Comparison of ENCODE assay signal across 11 cellular contexts in genomic region chr2:7096726-7097352, GRCh38.
DNase-seq lines count a peak whose midpoint lies in the region; ATAC-seq and TF ChIP-seq lines count a peak whose summit lies in the region.
"Had no signal": no experiment of that assay in that cellular context is flagged by ENCODE, and none has a peak within 500 bp of the region (broad histone marks: within the 10 kb centered on the region; RNA-seq: fewer than 3 reads in every experiment).

No MANE protein-coding gene starts in this region.

- no peak overlapping the region for H4K91ac ChIP-seq in neuronal stem cell (ENCODE audit: low read depth, low read length, poor library complexity)

- H3K9me3 ChIP-seq in HCT116 (ENCODE audit: control insufficient read depth in 1 of 2, insufficient read depth in 1 of 2, low read depth in 1 of 2, low read length in 2 of 2) (no peaks in the 10 kb centered on the region), T-helper 17 cell (ENCODE audit: control insufficient read depth, low read length, poor library complexity, severe bottlenecking) (no peaks in the 10 kb centered on the region), neuronal stem cell (replicated peaks in 1 of 2; ENCODE audit: control insufficient read depth in 2 of 2, insufficient read depth in 1 of 2, low read depth in 1 of 2, low read length in 2 of 2) (no peaks in the 10 kb centered on the region)
- H3K9me3 ChIP-seq: ovary, tibial nerve had no signal

- TF ChIP-seq RAD21 in HCT116 (IDR thresholded peaks at IDR 0.05; ENCODE audit: low read depth), result no peak

- no peak overlapping the region for H4K8ac ChIP-seq in neuronal stem cell (ENCODE audit: low read depth, low read length)

- no peak overlapping the region for H3K4me3 ChIP-seq in HCT116 (replicated peaks in 1 of 2; ENCODE audit: low read depth in 1 of 2, low read length in 2 of 2)
- H3K4me3 ChIP-seq in neuronal stem cell (ENCODE audit: low read length in 2 of 2), result no peak overlapping the region
- no peak overlapping the region for H3K4me3 ChIP-seq in lower leg skin (ENCODE audit: low read depth, poor library complexity, severe bottlenecking)
- H3K4me3 ChIP-seq: ovary had no signal

- peak overlapping the region; percentile 60 for H2AK5ac ChIP-seq in neuronal stem cell (ENCODE audit: low read depth, low read length)

- BruUV-seq in HCT116 (replicated peaks; lab: Mats Ljungman, UMichigan), result no TSS peak

- H2BK120ac ChIP-seq in neuronal stem cell (ENCODE audit: low read depth, low read length), result no peak overlapping the region

- no peaks in the 10 kb centered on the region for H3K79me2 ChIP-seq in HCT116 (ENCODE audit: insufficient read depth, low read length)

- H3K23ac ChIP-seq in neuronal stem cell (ENCODE audit: low read depth, low read length, poor library complexity), result peak overlapping the region; percentile 44

- no peak overlapping the region for H3K27ac ChIP-seq in HCT116 (ENCODE audit: low read depth, low read length)
- H3K27ac ChIP-seq in neuronal stem cell (replicated peaks; ENCODE audit: low read length), result no peak overlapping the region
- H3K27ac ChIP-seq: ovary, tibial nerve had no signal

- H2BK12ac ChIP-seq in neuronal stem cell (ENCODE audit: low read length), result no peak overlapping the region

- CTCF ChIA-PET in HCT116 (lab: Charles Lee), result interaction anchor here (0.8 to 1.2 kb wide), 3 partner anchors 15 to 1588 kb away, joined by 3 read pairs; no protein-coding TSS in a partner anchor

- no CpG with 5 or more reads among the region's 20 CpGs for WGBS in neuronal stem cell (ENCODE audit: extremely low coverage in 2 of 2, insufficient read length in 2 of 2, insufficient replicate concordance in 1 of 2), 2 donors
- 76 to 79% methylated on average over 20 of the region's 20 CpGs for WGBS in lower leg skin, 2 donors

- no peaks in the 10 kb centered on the region for H3K27me3 ChIP-seq in HCT116 (ENCODE audit: insufficient read depth, low read length)
- H3K27me3 ChIP-seq in neuronal stem cell (ENCODE audit: control insufficient read depth in 3 of 3, insufficient read depth in 3 of 3, low read depth in 1 of 3, low read length in 3 of 3), result no peaks in the 10 kb centered on the region
- H3K27me3 ChIP-seq: ovary, tibial nerve had no signal

- H2AFZ ChIP-seq in HCT116 (ENCODE audit: low read depth, low read length, poor library complexity, severe bottlenecking), result peak overlapping the region; percentile 61
- H2AFZ ChIP-seq in neuronal stem cell (ENCODE audit: low read length), result no peak overlapping the region

- intact Hi-C loops in HCT116 (cut with micrococcal nuclease), result loop anchor here (5.0 kb wide), 2 partner anchors 575 to 1585 kb away; partner anchors contain the start of gene ID2
- intact Hi-C loops in lower leg skin (cut with DNase I; ENCODE audit: low total_unique reads), result no loop called here

- no peak overlapping the region for H3K14ac ChIP-seq in neuronal stem cell (ENCODE audit: low read length)

- peaks cover 3% of the 10 kb centered on the region for H3K36me3 Mint-ChIP-seq in activated naive CD4-positive, alpha-beta T cell treated with anti-CD3 and anti-CD28 coated beads, Interleukin-2, amount 50 U/mL, for 24 hours
- H3K36me3 Mint-ChIP-seq in T-helper 17 cell (ENCODE audit: low read depth), result no peaks in the 10 kb centered on the region

- no peaks in the 10 kb centered on the region for H3K27me3 Mint-ChIP-seq in activated naive CD4-positive, alpha-beta T cell treated with anti-CD3 and anti-CD28 coated beads, Interleukin-2, amount 50 U/mL, for 24 hours
- no peaks in the 10 kb centered on the region for H3K27me3 Mint-ChIP-seq in T-helper 17 cell

- H2BK5ac ChIP-seq in neuronal stem cell (ENCODE audit: low read length), result no peak overlapping the region

- H2BK15ac ChIP-seq in neuronal stem cell (ENCODE audit: low read length), result no peak overlapping the region

- ATAC-seq in HCT116, result peak; percentile 23
- ATAC-seq in T-helper 17 cell, result no peak

- peak overlapping the region; percentile 73 for H3K4me3 Mint-ChIP-seq in activated naive CD4-positive, alpha-beta T cell treated with anti-CD3 and anti-CD28 coated beads, Interleukin-2, amount 50 U/mL, for 24 hours
- H3K4me3 Mint-ChIP-seq in T-helper 17 cell, result no peak overlapping the region

- no peaks in the 10 kb centered on the region for H3K9me3 Mint-ChIP-seq in activated naive CD4-positive, alpha-beta T cell treated with anti-CD3 and anti-CD28 coated beads, Interleukin-2, amount 50 U/mL, for 24 hours

- peaks cover 8% of the 10 kb centered on the region for H3K4me1 Mint-ChIP-seq in activated naive CD4-positive, alpha-beta T cell treated with anti-CD3 and anti-CD28 coated beads, Interleukin-2, amount 50 U/mL, for 24 hours
- peaks cover 12% of the 10 kb centered on the region for H3K4me1 Mint-ChIP-seq in T-helper 17 cell

- RAD21 ChIA-PET in HCT116 (lab: Charles Lee; ENCODE audit: low non-redundant PET in 1 of 2, low total read pairs in 2 of 2, uncharacterized antibody in 2 of 2, unreplicated experiment in 2 of 2), result interaction anchor here in 1 of 2 experiments (1.6 kb wide), 1 partner anchor 15 kb away, joined by 3 read pairs; no protein-coding TSS in a partner anchor

- H3K9ac ChIP-seq in HCT116 (ENCODE audit: low read length), result no peak overlapping the region
- H3K9ac ChIP-seq in neuronal stem cell (ENCODE audit: low read depth, low read length, poor library complexity), result no peak overlapping the region

- TF ChIP-seq POLR2A in HCT116 (IDR thresholded peaks at IDR 0.05; ENCODE audit: borderline replicate concordance, extremely low read depth, insufficient read depth, insufficient read length) (no peak), lower leg skin (IDR thresholded peaks at IDR 0.05) (no peak)

- H3K9me2 ChIP-seq in HCT116 (ENCODE audit: insufficient read depth), result no peaks in the 10 kb centered on the region

- H3K79me1 ChIP-seq in neuronal stem cell (ENCODE audit: low read depth, low read length), result no peaks in the 10 kb centered on the region

- H4K20me1 ChIP-seq in HCT116 (ENCODE audit: insufficient read depth), result no peaks in the 10 kb centered on the region

- no peak for TF ChIP-seq CTCF in HCT116 (IDR thresholded peaks at IDR 0.05 in 2 of 3, conservative IDR thresholded peaks at IDR 0.05 in 1 of 3; ENCODE audit: borderline replicate concordance in 1 of 3, insufficient read depth in 1 of 3, low read depth in 2 of 3, low read length in 2 of 3)
- TF ChIP-seq CTCF in lower leg skin (IDR thresholded peaks at IDR 0.05), result no peak

- H3K4ac ChIP-seq in neuronal stem cell (ENCODE audit: low read length), result no peak overlapping the region

- POLR2A ChIA-PET in HCT116 (lab: Charles Lee), result no interaction called here

- H3K27ac Mint-ChIP-seq in activated naive CD4-positive, alpha-beta T cell treated with anti-CD3 and anti-CD28 coated beads, Interleukin-2, amount 50 U/mL, for 24 hours, result no peak overlapping the region
- peak overlapping the region; percentile 69 for H3K27ac Mint-ChIP-seq in T-helper 17 cell

- in situ Hi-C loops in G401 (cut with HindIII; ENCODE audit: low sequenced_read_pairs), result no loop called here

- H3K36me3 ChIP-seq in HCT116 (ENCODE audit: control insufficient read depth in 1 of 2, insufficient read depth in 2 of 2, low read length in 2 of 2) (no peaks in the 10 kb centered on the region), neuronal stem cell (replicated peaks in 1 of 2; ENCODE audit: control insufficient read depth in 2 of 2, insufficient read depth in 2 of 2, low read length in 2 of 2) (no peaks in the 10 kb centered on the region)
- H3K36me3 ChIP-seq: ovary, tibial nerve had no signal

- H3K18ac ChIP-seq in neuronal stem cell (ENCODE audit: low read length), result peak overlapping the region; percentile 67

- H3K4me1 ChIP-seq in HCT116 (ENCODE audit: control insufficient read depth in 1 of 2, insufficient read depth in 2 of 2, low read length in 2 of 2), result peaks cover 5 to 9% of the 10 kb centered on the region in 2 experiments
- peaks cover 0 to 4% of the 10 kb centered on the region in 2 donors for H3K4me1 ChIP-seq in neuronal stem cell (ENCODE audit: control insufficient read depth in 2 of 2, insufficient read depth in 1 of 2, low read depth in 1 of 2, low read length in 2 of 2)

- H3K4me2 ChIP-seq in HCT116 (ENCODE audit: low read length), result peak overlapping the region; percentile 67
- no peak overlapping the region for H3K4me2 ChIP-seq in neuronal stem cell (ENCODE audit: insufficient read depth, low read length, poor library complexity, severe bottlenecking)

- DNase-seq in activated naive CD4-positive, alpha-beta T cell treated with anti-CD3 and anti-CD28 coated beads, Interleukin-2, amount 50 U/mL, for 16 hours, result no peak
- no peak for DNase-seq in HCT116 (ENCODE audit: low read depth, low spot score)
- DNase-seq in T-helper 17 cell, result no peak
- no peak for DNase-seq in neuronal stem cell (ENCODE audit: low spot score)
- DNase-seq in lower leg skin (ENCODE audit: low spot score in 2 of 2), result no peak
- DNase-seq in dermis blood vessel endothelial cell, result no peak
- no peak for DNase-seq in G401 (ENCODE audit: low spot score)
- DNase-seq: amniotic stem cell had no signal

TF ChIP-seq in HCT116, 20 proteins besides CTCF, POLR2A, EP300 and RAD21 (continues in another document):
- TF ChIP-seq JUND (IDR thresholded peaks at IDR 0.05) (no peak), MAX (IDR thresholded peaks at IDR 0.05) (no peak), SIN3A (IDR thresholded peaks at IDR 0.05; ENCODE audit: low read depth) (no peak), EZH2 (IDR thresholded peaks at IDR 0.05) (no peak), POLR2AphosphoS5 (IDR thresholded peaks at IDR 0.05; ENCODE audit: low read depth, low read length) (no peak), YY1 (IDR thresholded peaks at IDR 0.05; ENCODE audit: extremely low read depth, insufficient replicate concordance, low read depth, low read length) (no peak), FOSL1 (IDR thresholded peaks at IDR 0.05; ENCODE audit: low read depth) (no peak), ZFX (IDR thresholded peaks at IDR 0.05) (no peak)
